8 cellular contexts compared by ENCODE assay signal in the genomic region with DNA sequence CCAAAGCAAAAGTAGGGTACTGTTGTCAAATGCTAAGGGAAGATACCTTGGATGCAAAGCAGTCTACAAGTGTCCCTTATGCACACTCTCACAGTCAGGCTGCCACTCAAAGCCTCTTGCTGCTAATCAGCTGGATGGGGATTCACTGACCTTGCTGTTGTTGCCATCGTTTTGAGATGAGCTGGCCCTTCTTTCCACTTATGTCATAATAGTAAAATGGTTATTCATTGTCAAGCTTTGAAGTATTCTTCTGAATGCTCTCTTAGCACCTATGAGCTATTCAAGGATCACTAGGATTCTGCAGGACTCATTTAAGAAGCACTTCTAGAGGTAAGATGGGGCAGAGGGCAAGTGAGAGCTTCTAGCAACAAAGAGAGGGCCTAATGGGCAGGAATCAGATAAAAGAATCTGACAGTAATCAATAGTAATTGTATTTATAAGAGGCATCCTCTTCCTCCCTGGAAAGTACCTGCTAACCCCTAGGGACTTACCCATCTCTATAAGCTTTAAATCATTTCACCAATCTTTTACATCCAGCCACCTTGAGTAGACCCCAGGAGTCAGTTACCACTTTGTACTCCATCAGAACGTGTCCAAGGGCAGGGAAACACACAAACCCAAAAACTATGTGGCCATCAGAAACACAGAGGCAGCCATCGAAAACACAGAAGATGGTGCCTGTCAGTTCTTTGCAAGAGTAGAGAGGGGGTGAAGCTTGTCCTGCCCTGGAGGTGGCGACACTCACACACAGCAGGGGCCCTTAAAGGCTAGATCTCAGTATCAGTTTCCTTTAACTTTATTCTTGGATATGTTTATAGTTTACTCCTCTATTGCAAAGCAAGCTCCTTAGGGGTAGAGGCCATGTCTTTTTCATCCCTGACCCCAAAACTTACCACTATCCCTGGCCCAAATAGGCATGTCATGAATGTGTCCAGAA.
DNase-seq lines count a peak whose midpoint lies in the region; ATAC-seq and TF ChIP-seq lines count a peak whose summit lies in the region.

No MANE protein-coding gene starts in this region.

- intact Hi-C loops in colonic mucosa (cut with DNase I), result loop anchor here (10.0 kb wide), 2 partner anchors 366 to 876 kb away; no protein-coding TSS in a partner anchor
- intact Hi-C loops in naive thymus-derived CD4-positive, alpha-beta T cell (cut with micrococcal nuclease), result loop anchor here (1.0 to 2.0 kb wide), 5 partner anchors 64 to 874 kb away; no protein-coding TSS in a partner anchor
- intact Hi-C loops in activated T-helper 2 cell treated with anti-CD3 and anti-CD28 coated beads, Interferon-gamma antibody, Interleukin-2, Interleukin-4, amounts not matched to agents 10 μg/mL and 5 μg/mL and 100 μg/mL, durations not matched to agents 14 hours and 24 hours and 36 hours (cut with micrococcal nuclease), result loop anchor here (2.0 kb wide), 1 partner anchor 474 kb away; no protein-coding TSS in a partner anchor

- H3K4me1 Mint-ChIP-seq in naive thymus-derived CD4-positive, alpha-beta T cell, result peaks cover 0 to under 1% (median 0%) of the 10 kb centered on the region in 7 donors
- no peaks in the 10 kb centered on the region for H3K4me1 Mint-ChIP-seq in activated T-helper 2 cell treated with anti-CD3 and anti-CD28 coated beads, Interferon-gamma antibody, Interleukin-2, Interleukin-4, amounts not matched to agents 10 μg/mL and 5 μg/mL and 100 μg/mL, durations not matched to agents 14 hours and 24 hours and 36 hours (ENCODE audit: low read depth)

- no peak overlapping the region for H3K27ac Mint-ChIP-seq in naive thymus-derived CD4-positive, alpha-beta T cell
- no peak overlapping the region for H3K27ac Mint-ChIP-seq in activated T-helper 2 cell treated with anti-CD3 and anti-CD28 coated beads, Interferon-gamma antibody, Interleukin-2, Interleukin-4, amounts not matched to agents 10 μg/mL and 5 μg/mL and 100 μg/mL, durations not matched to agents 14 hours and 24 hours and 36 hours

- H3K4me1 ChIP-seq in colonic mucosa, result no peaks in the 10 kb centered on the region
- H3K4me1 ChIP-seq in naive thymus-derived CD4-positive, alpha-beta T cell (ENCODE audit: control insufficient read depth in 2 of 2, insufficient read depth in 2 of 2, low read length in 2 of 2), result no peaks in the 10 kb centered on the region

- H3K4me3 Mint-ChIP-seq in naive thymus-derived CD4-positive, alpha-beta T cell, result no peak overlapping the region
- H3K4me3 Mint-ChIP-seq in activated T-helper 2 cell treated with anti-CD3 and anti-CD28 coated beads, Interferon-gamma antibody, Interleukin-2, Interleukin-4, amounts not matched to agents 10 μg/mL and 5 μg/mL and 100 μg/mL, durations not matched to agents 14 hours and 24 hours and 36 hours (ENCODE audit: low read depth), result no peak overlapping the region

- H3K36me3 Mint-ChIP-seq in naive thymus-derived CD4-positive, alpha-beta T cell, result no peaks in the 10 kb centered on the region
- H3K36me3 Mint-ChIP-seq in activated T-helper 2 cell treated with anti-CD3 and anti-CD28 coated beads, Interferon-gamma antibody, Interleukin-2, Interleukin-4, amounts not matched to agents 10 μg/mL and 5 μg/mL and 100 μg/mL, durations not matched to agents 14 hours and 24 hours and 36 hours (ENCODE audit: low read depth), result no peaks in the 10 kb centered on the region

- H3K36me3 ChIP-seq in colonic mucosa, result no peaks in the 10 kb centered on the region
- no peaks in the 10 kb centered on the region for H3K36me3 ChIP-seq in naive thymus-derived CD4-positive, alpha-beta T cell (ENCODE audit: control insufficient read depth in 2 of 3, insufficient read depth in 3 of 3, low read length in 3 of 3)

- H3K9ac ChIP-seq in colonic mucosa (ENCODE audit: low read depth in 2 of 2, low read length in 2 of 2), result no peak overlapping the region

- peak; percentile 57 for TF ChIP-seq CTCF in colonic mucosa (IDR thresholded peaks at IDR 0.05)

- no peaks in the 10 kb centered on the region for H3K9me3 Mint-ChIP-seq in naive thymus-derived CD4-positive, alpha-beta T cell
- H3K9me3 Mint-ChIP-seq in activated T-helper 2 cell treated with anti-CD3 and anti-CD28 coated beads, Interferon-gamma antibody, Interleukin-2, Interleukin-4, amounts not matched to agents 10 μg/mL and 5 μg/mL and 100 μg/mL, durations not matched to agents 14 hours and 24 hours and 36 hours, result no peaks in the 10 kb centered on the region

- POLR2A ChIA-PET in naive thymus-derived CD4-positive, alpha-beta T cell (lab: Charles Lee), result no interaction called here

- CTCF ChIA-PET in naive thymus-derived CD4-positive, alpha-beta T cell (lab: Charles Lee), result interaction anchor here (0.6 to 0.9 kb wide), 2 partner anchors 13 to 138 kb away, joined by 3 read pairs; no protein-coding TSS in a partner anchor

- H3K27me3 Mint-ChIP-seq in naive thymus-derived CD4-positive, alpha-beta T cell, result peaks cover 0 to 9% (median 1%) of the 10 kb centered on the region in 5 donors
- peaks cover 9% of the 10 kb centered on the region for H3K27me3 Mint-ChIP-seq in activated T-helper 2 cell treated with anti-CD3 and anti-CD28 coated beads, Interferon-gamma antibody, Interleukin-2, Interleukin-4, amounts not matched to agents 10 μg/mL and 5 μg/mL and 100 μg/mL, durations not matched to agents 14 hours and 24 hours and 36 hours (ENCODE audit: low read depth)

- no peak overlapping the region for H3K27ac ChIP-seq in colonic mucosa
- no peak overlapping the region for H3K27ac ChIP-seq in naive thymus-derived CD4-positive, alpha-beta T cell (ENCODE audit: low read depth, low read length)

- DNase-seq in D341Med (ENCODE audit: low spot score) (peak; percentile 57), SW480 (ENCODE audit: low spot score) (peak; percentile 38), colonic mucosa (peak; percentile 30), NCI-H2107 (lab: John Stamatoyannopoulos, UW) (no peak)
- DNase-seq in naive thymus-derived CD4-positive, alpha-beta T cell, result peak in 6 of 9 donors; percentile 9 to 45 (median 28)
- no peak for DNase-seq in activated T-helper 2 cell treated with anti-CD3 and anti-CD28 coated beads, Interferon-gamma antibody, Interleukin-2, Interleukin-4, amounts not matched to agents 10 μg/mL and 5 μg/mL and 100 μg/mL, durations not matched to agents 14 hours and 24 hours and 36 hours (ENCODE audit: low spot score)

- H3K27me3 ChIP-seq in colonic mucosa, result no peaks in the 10 kb centered on the region
- H3K27me3 ChIP-seq in naive thymus-derived CD4-positive, alpha-beta T cell (ENCODE audit: control insufficient read depth in 2 of 2, insufficient read depth in 2 of 2, low read length in 2 of 2), result peaks cover 0 to 3% of the 10 kb centered on the region in 2 donors

- ATAC-seq in GM19438 (IDR thresholded peaks at IDR 0.05; ENCODE audit: low read depth, unreplicated experiment) (peak; percentile 87), HG03460 (IDR thresholded peaks at IDR 0.05; ENCODE audit: unreplicated experiment) (peak; percentile 70)
- peak; percentile 53 for ATAC-seq in naive thymus-derived CD4-positive, alpha-beta T cell

- H3K9me3 ChIP-seq in colonic mucosa, result no peaks in the 10 kb centered on the region
- no peaks in the 10 kb centered on the region for H3K9me3 ChIP-seq in naive thymus-derived CD4-positive, alpha-beta T cell (ENCODE audit: control insufficient read depth in 2 of 3, low read length in 3 of 3)

- H3K4me3 ChIP-seq in colonic mucosa, result no peak overlapping the region
- H3K4me3 ChIP-seq in naive thymus-derived CD4-positive, alpha-beta T cell (ENCODE audit: low read length), result no peak overlapping the region

Comparison
In these comparisons a context has a peak if more than half of its experiments do, and no peak if none do; other contexts are left out.
1. DNase-seq: peak in D341Med (single experiment), SW480 (single experiment), colonic mucosa (single experiment) and naive thymus-derived CD4-positive, alpha-beta T cell (6 of 9); none in NCI-H2107 (single experiment) and activated T-helper 2 cell treated with anti-CD3 and anti-CD28 coated beads, Interferon-gamma antibody, Interleukin-2, Interleukin-4, amounts not matched to agents 10 μg/mL and 5 μg/mL and 100 μg/mL, durations not matched to agents 14 hours and 24 hours and 36 hours (single experiment).
2. Peak in every context shown above with its lines, with median percentiles within 50 percentile points of each other: ATAC-seq.